ENCODE assay signal across 18 cellular contexts in genomic region chr18:35753306-35753910, GRCh38.
DNase-seq lines count a peak whose midpoint lies in the region; ATAC-seq and TF ChIP-seq lines count a peak whose summit lies in the region.
"Had no signal": no experiment of that assay in that cellular context is flagged by ENCODE, and none has a peak within 500 bp of the region (broad histone marks: within the 10 kb centered on the region; RNA-seq: fewer than 3 reads in every experiment).

No MANE protein-coding gene starts in this region.

- ATAC-seq in RWPE2 (ENCODE audit: low read depth) (peak; percentile 38; the same call in 1 of the 3 replicates), HG03460 (IDR thresholded peaks at IDR 0.05; ENCODE audit: unreplicated experiment) (no peak), HG03469 (IDR thresholded peaks at IDR 0.05; ENCODE audit: unreplicated experiment) (no peak)

- TF ChIP-seq CTCF in RWPE2 (IDR thresholded peaks at IDR 0.05; ENCODE audit: poor library complexity, severe bottlenecking), result no peak

- peak; percentile 20 for DNase-seq in NCI-H1048 (lab: John Stamatoyannopoulos, UW)
- DNase-seq in RWPE2 (ENCODE audit: low spot score), result no peak
- DNase-seq in epithelial cell of prostate (ENCODE audit: low read depth, low spot score), result no peak
- DNase-seq in trophoblast cell, result peak; percentile 61 to 84
- DNase-seq in SK-N-DZ (ENCODE audit: low spot score), result no peak
- DNase-seq: ACHN; C1 segment of cervical spinal cord; CD8-positive, alpha-beta memory T cell; DMS79 treated with DMSO at 0.1 percent for 48 hours; NCI-H1105; NCI-H1694; NCI-H2081 treated with DMSO at 0.1 percent for 48 hours; NCI-H510A; PC-9; SJCRH30 had no signal

- no peak overlapping the region for H3K27ac ChIP-seq in RWPE2 (ENCODE audit: poor library complexity, severe bottlenecking)
- peak overlapping the region; percentile 28 for H3K27ac ChIP-seq in epithelial cell of prostate
- H3K27ac ChIP-seq in trophoblast cell (ENCODE audit: low read depth, low read length), result no peak overlapping the region
- H3K27ac ChIP-seq: KMS-11, PC-9, SJCRH30 had no signal

- no peaks in the 10 kb centered on the region for H3K4me1 ChIP-seq in RWPE2 (ENCODE audit: insufficient read depth, poor library complexity, severe bottlenecking)
- H3K4me1 ChIP-seq in trophoblast cell (ENCODE audit: control insufficient read depth in 1 of 2, insufficient read depth in 2 of 2, low read length in 2 of 2), result no peaks in the 10 kb centered on the region
- H3K4me1 ChIP-seq: SJCRH30 had no signal

- H3K23ac ChIP-seq in trophoblast cell (ENCODE audit: low read length), result no peak overlapping the region

- H3K79me1 ChIP-seq in trophoblast cell (ENCODE audit: low read length), result no peaks in the 10 kb centered on the region

- WGBS in trophoblast cell (ENCODE audit: extremely low coverage, insufficient coverage, insufficient read length), result no CpG with 5 or more reads among the region's 5 CpGs

- H3K4ac ChIP-seq in trophoblast cell (ENCODE audit: low read depth, low read length), result no peak overlapping the region

- H4K8ac ChIP-seq in trophoblast cell (ENCODE audit: low read depth, low read length), result no peak overlapping the region

- H3K36me3 ChIP-seq in RWPE2 (ENCODE audit: low read depth), result no peaks in the 10 kb centered on the region
- H3K36me3 ChIP-seq in trophoblast cell (ENCODE audit: control insufficient read depth in 1 of 2, insufficient read depth in 2 of 2, low read length in 2 of 2), result no peaks in the 10 kb centered on the region
- H3K36me3 ChIP-seq: SJCRH30 had no signal

- no peak overlapping the region for H2AFZ ChIP-seq in trophoblast cell (ENCODE audit: insufficient read depth, low read length, poor library complexity)
- H2AFZ ChIP-seq: PC-9 had no signal

- H3K18ac ChIP-seq in trophoblast cell (ENCODE audit: low read length), result no peak overlapping the region

- H3K4me3 ChIP-seq in RWPE2 (ENCODE audit: severe bottlenecking) (no peak overlapping the region), trophoblast cell (ENCODE audit: low read depth, low read length) (no peak overlapping the region)
- H3K4me3 ChIP-seq: PC-9, SJCRH30 had no signal

- H3K27me3 ChIP-seq in RWPE2 (ENCODE audit: insufficient read depth, poor library complexity, severe bottlenecking) (no peaks in the 10 kb centered on the region), trophoblast cell (ENCODE audit: insufficient read depth, low read length) (no peaks in the 10 kb centered on the region)
- H3K27me3 ChIP-seq: SJCRH30 had no signal

- no peak overlapping the region for H3K4me2 ChIP-seq in trophoblast cell (ENCODE audit: low read length)
- H3K4me2 ChIP-seq: KMS-11, PC-9 had no signal

- H2BK12ac ChIP-seq in trophoblast cell (ENCODE audit: low read length), result no peak overlapping the region

- H2BK120ac ChIP-seq in trophoblast cell (ENCODE audit: insufficient read depth, low read length, poor library complexity), result no peak overlapping the region

- no peak overlapping the region for H3K9ac ChIP-seq in trophoblast cell (ENCODE audit: low read length)
- H3K9ac ChIP-seq: KMS-11 had no signal

- H3K9me3 ChIP-seq in RWPE2 (ENCODE audit: severe bottlenecking) (peaks cover 3% of the 10 kb centered on the region), trophoblast cell (ENCODE audit: insufficient read depth, low read depth, low read length) (no peaks in the 10 kb centered on the region)
- H3K9me3 ChIP-seq: SJCRH30 had no signal

- no peaks in the 10 kb centered on the region for H3K79me2 ChIP-seq in trophoblast cell (ENCODE audit: control insufficient read depth, insufficient read depth, low read length, poor library complexity)

- H2AK5ac ChIP-seq in trophoblast cell (ENCODE audit: low read length), result no peak overlapping the region

- no peak overlapping the region for H4K12ac ChIP-seq in trophoblast cell (ENCODE audit: low read depth, low read length)

- no peak overlapping the region for H4K91ac ChIP-seq in trophoblast cell (ENCODE audit: low read depth, low read length)

- no peak overlapping the region for H3K14ac ChIP-seq in trophoblast cell (ENCODE audit: low read length)

- no peak overlapping the region for H2BK5ac ChIP-seq in trophoblast cell (ENCODE audit: low read depth, low read length, poor library complexity)

Comparison
In these comparisons a context has a peak if more than half of its experiments do, and no peak if none do; other contexts are left out.
1. DNase-seq: peak in NCI-H1048 (single experiment) and trophoblast cell (2 of 2); none in RWPE2 (single experiment), epithelial cell of prostate (single experiment) and SK-N-DZ (single experiment).